In the genomic region with DNA sequence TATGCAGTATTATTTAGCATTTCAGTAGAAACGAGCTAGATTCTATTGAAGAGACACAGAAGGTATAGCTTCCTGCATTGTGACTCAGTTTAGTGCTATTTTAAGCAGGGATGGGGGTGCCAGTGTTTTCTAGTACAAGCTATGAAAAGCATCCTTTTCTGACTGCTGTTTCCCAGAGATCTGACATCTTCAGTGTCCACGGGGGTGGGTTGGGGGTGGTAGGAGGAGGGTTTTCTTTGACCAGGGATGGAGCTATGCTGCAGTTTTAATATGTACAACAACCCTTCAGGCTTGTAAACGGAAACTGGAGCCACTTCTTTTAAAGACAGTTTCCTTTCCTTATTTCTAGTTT, we compare ENCODE assay signal across 9 cellular contexts. TPM values are rescaled to one million over a fixed set of nuclear protein-coding genes. Genes with fewer than 3 reads are reported as not detected.
A peak's percentile ranks its signal among the peaks of the same experiment; 100 is the strongest.
DNase-seq lines count a peak whose midpoint lies in the region; ATAC-seq and TF ChIP-seq lines count a peak whose summit lies in the region.
"Had no signal": no experiment of that assay in that cellular context is flagged by ENCODE, and none has a peak within 500 bp of the region (broad histone marks: within the 10 kb centered on the region; RNA-seq: fewer than 3 reads in every experiment).

No MANE protein-coding gene starts in this region.

- H3K9me3 ChIP-seq in mesenchymal stem cell (ENCODE audit: control insufficient read depth, low read length) (no peaks in the 10 kb centered on the region), upper lobe of right lung (no peaks in the 10 kb centered on the region), HAP-1 (no peaks in the 10 kb centered on the region)

- H2BK120ac ChIP-seq in mesenchymal stem cell (ENCODE audit: low read depth, low read length): no peak overlapping the region

- no peak overlapping the region for H2BK15ac ChIP-seq in mesenchymal stem cell (ENCODE audit: low read depth, poor library complexity, severe bottlenecking)

- peaks cover 1% of the 10 kb centered on the region for H3K79me1 ChIP-seq in mesenchymal stem cell (replicated peaks; ENCODE audit: low read length, poor library complexity, severe bottlenecking)

- H3K27me3 ChIP-seq in mesenchymal stem cell (ENCODE audit: control insufficient read depth in 1 of 2, insufficient read depth in 1 of 2, low read length in 2 of 2) (no peaks in the 10 kb centered on the region), upper lobe of right lung (no peaks in the 10 kb centered on the region), HAP-1 (ENCODE audit: low read depth) (peaks cover 41% of the 10 kb centered on the region)

- peak overlapping the region; percentile 100 for H3K27ac ChIP-seq in mesenchymal stem cell (ENCODE audit: low read length, poor library complexity, severe bottlenecking)
- H3K27ac ChIP-seq in upper lobe of right lung: peak overlapping the region; percentile 92

- no peak overlapping the region for H3K27ac Mint-ChIP-seq in activated CD8-positive, alpha-beta T cell treated with anti-CD3 and anti-CD28 coated beads for 36 hours
- H3K27ac Mint-ChIP-seq in activated CD8-positive, alpha-beta T cell treated with anti-CD3 and anti-CD28 coated beads, Interleukin-2, amount 10 ng/mL, durations not matched to agents 7 days and 5 days: no peak overlapping the region
- H3K27ac Mint-ChIP-seq: HFFc6 had no signal

- H3K4me1 ChIP-seq in mesenchymal stem cell (ENCODE audit: control insufficient read depth, insufficient read depth, low read depth, low read length): peaks cover 2% of the 10 kb centered on the region
- peaks cover 4% of the 10 kb centered on the region for H3K4me1 ChIP-seq in upper lobe of right lung
- peaks cover 8% of the 10 kb centered on the region for H3K4me1 ChIP-seq in HAP-1

- H2AK5ac ChIP-seq in mesenchymal stem cell (ENCODE audit: low read length, severe bottlenecking): no peak overlapping the region

- H3K9ac ChIP-seq in mesenchymal stem cell (ENCODE audit: low read length): peak overlapping the region; percentile 99

- H3K23ac ChIP-seq in mesenchymal stem cell (ENCODE audit: low read length in 2 of 2): no peak overlapping the region

- H3K4me3 ChIP-seq in astrocyte of the spinal cord (ENCODE audit: low read depth, low read length) (peak overlapping the region; percentile 82), mesenchymal stem cell (ENCODE audit: insufficient read depth in 1 of 2, low read depth in 1 of 2, low read length in 2 of 2) (peak overlapping the region in 1 of 2 experiments; percentile 97), upper lobe of right lung (peak overlapping the region; percentile 70), HAP-1 (no peak overlapping the region)

- H3K36me3 ChIP-seq in mesenchymal stem cell (ENCODE audit: control insufficient read depth in 1 of 2, insufficient read depth in 2 of 2, low read depth in 1 of 2, low read length in 2 of 2) (no peaks in the 10 kb centered on the region), upper lobe of right lung (no peaks in the 10 kb centered on the region), HAP-1 (replicated peaks) (no peaks in the 10 kb centered on the region)

- no peak overlapping the region for H3K14ac ChIP-seq in mesenchymal stem cell (ENCODE audit: low read length in 2 of 2)

- POLR2A ChIA-PET in activated CD8-positive, alpha-beta T cell treated with anti-CD3 and anti-CD28 coated beads for 36 hours (lab: Charles Lee): no interaction called here
- POLR2A ChIA-PET in activated CD8-positive, alpha-beta T cell treated with anti-CD3 and anti-CD28 coated beads, Interleukin-2, amount 10 ng/mL, durations not matched to agents 7 days and 5 days (lab: Charles Lee): no interaction called here
- POLR2A ChIA-PET in GM10248 (lab: Yijun Ruan, JAX): no interaction called here

- H2AFZ ChIP-seq in mesenchymal stem cell (ENCODE audit: low read depth, low read length): no peak overlapping the region

- H4K8ac ChIP-seq in mesenchymal stem cell (ENCODE audit: low read length): no peak overlapping the region

- H4K91ac ChIP-seq in mesenchymal stem cell (ENCODE audit: low read length): no peak overlapping the region

- WGBS in mesenchymal stem cell: 0% methylated on average over 3 of the region's 3 CpGs

- CTCF ChIA-PET in activated CD8-positive, alpha-beta T cell treated with anti-CD3 and anti-CD28 coated beads for 36 hours (lab: Charles Lee): no interaction called here
- CTCF ChIA-PET in activated CD8-positive, alpha-beta T cell treated with anti-CD3 and anti-CD28 coated beads, Interleukin-2, amount 10 ng/mL, durations not matched to agents 7 days and 5 days (lab: Charles Lee): no interaction called here
- CTCF ChIA-PET in GM10248 (lab: Yijun Ruan, JAX): interaction anchor here (1.4 kb wide), 1 partner anchor 14 kb away, joined by 6 read pairs; no protein-coding TSS in a partner anchor

- H2BK12ac ChIP-seq in mesenchymal stem cell (ENCODE audit: low read length in 2 of 2): no peak overlapping the region

- peak overlapping the region; percentile 84 for H3K4me2 ChIP-seq in mesenchymal stem cell (ENCODE audit: low read length, poor library complexity, severe bottlenecking)

- in situ Hi-C loops in astrocyte of the spinal cord (cut with HindIII; ENCODE audit: low sequenced_read_pairs) (no loop called here), HAP-1 (cut with MboI; ENCODE audit: low sequenced_read_pairs) (no loop called here)

- H3K27me3 Mint-ChIP-seq in activated CD8-positive, alpha-beta T cell treated with anti-CD3 and anti-CD28 coated beads for 36 hours: peaks cover 27% of the 10 kb centered on the region
- peaks cover 28% of the 10 kb centered on the region for H3K27me3 Mint-ChIP-seq in activated CD8-positive, alpha-beta T cell treated with anti-CD3 and anti-CD28 coated beads, Interleukin-2, amount 10 ng/mL, durations not matched to agents 7 days and 5 days (ENCODE audit: low read depth)

- DNase-seq in activated CD8-positive, alpha-beta T cell treated with anti-CD3 and anti-CD28 coated beads for 36 hours: peak; percentile 22
- no peak for DNase-seq in activated CD8-positive, alpha-beta T cell treated with anti-CD3 and anti-CD28 coated beads, Interleukin-2, amount 10 ng/mL, durations not matched to agents 7 days and 5 days
- DNase-seq in astrocyte of the spinal cord (ENCODE audit: low read depth, low spot score): no peak
- DNase-seq in mesenchymal stem cell: no peak
- no peak for DNase-seq in upper lobe of right lung
- no peak for DNase-seq in T-helper 2 cell
- DNase-seq in HAP-1 (ENCODE audit: low spot score in 2 of 2): no peak
- DNase-seq in GM10248 (ENCODE audit: extremely low spot score): no peak

- TF ChIP-seq CTCF in activated CD8-positive, alpha-beta T cell treated with anti-CD3 and anti-CD28 coated beads for 36 hours (IDR thresholded peaks at IDR 0.05): no peak
- no peak for TF ChIP-seq CTCF in astrocyte of the spinal cord (IDR thresholded peaks at IDR 0.05; ENCODE audit: low read depth, low read length)
- TF ChIP-seq CTCF in upper lobe of right lung (IDR thresholded peaks at IDR 0.05): no peak
- TF ChIP-seq CTCF in GM10248 (IDR thresholded peaks at IDR 0.05; ENCODE audit: control extremely low read depth, extremely low read depth, low read depth, missing control alignments): no peak

- H3K4me1 Mint-ChIP-seq in activated CD8-positive, alpha-beta T cell treated with anti-CD3 and anti-CD28 coated beads for 36 hours (ENCODE audit: low read depth): peaks cover 14% of the 10 kb centered on the region
- peaks cover 15% of the 10 kb centered on the region for H3K4me1 Mint-ChIP-seq in activated CD8-positive, alpha-beta T cell treated with anti-CD3 and anti-CD28 coated beads, Interleukin-2, amount 10 ng/mL, durations not matched to agents 7 days and 5 days (ENCODE audit: low read depth)

- peak; percentile 11 for ATAC-seq in activated CD8-positive, alpha-beta T cell treated with anti-CD3 and anti-CD28 coated beads for 36 hours
- ATAC-seq in activated CD8-positive, alpha-beta T cell treated with anti-CD3 and anti-CD28 coated beads, Interleukin-2, amount 10 ng/mL, durations not matched to agents 7 days and 5 days: no peak
- no peak for ATAC-seq in upper lobe of right lung

- H2BK5ac ChIP-seq in mesenchymal stem cell (ENCODE audit: low read depth, low read length, poor library complexity, severe bottlenecking): peak overlapping the region; percentile 100

- no peak overlapping the region for H3K4ac ChIP-seq in mesenchymal stem cell (ENCODE audit: low read depth in 1 of 2, low read length in 2 of 2)

- no peak overlapping the region for H3K18ac ChIP-seq in mesenchymal stem cell (ENCODE audit: low read depth in 1 of 2, low read length in 2 of 2)

- no peaks in the 10 kb centered on the region for H3K36me3 Mint-ChIP-seq in activated CD8-positive, alpha-beta T cell treated with anti-CD3 and anti-CD28 coated beads for 36 hours (ENCODE audit: low read depth)
- H3K36me3 Mint-ChIP-seq in activated CD8-positive, alpha-beta T cell treated with anti-CD3 and anti-CD28 coated beads, Interleukin-2, amount 10 ng/mL, durations not matched to agents 7 days and 5 days (ENCODE audit: low read depth): no peaks in the 10 kb centered on the region

- H3K4me3 Mint-ChIP-seq in activated CD8-positive, alpha-beta T cell treated with anti-CD3 and anti-CD28 coated beads for 36 hours: no peak overlapping the region
- H3K4me3 Mint-ChIP-seq in activated CD8-positive, alpha-beta T cell treated with anti-CD3 and anti-CD28 coated beads, Interleukin-2, amount 10 ng/mL, durations not matched to agents 7 days and 5 days: no peak overlapping the region
- H3K4me3 Mint-ChIP-seq: HFFc6 had no signal

- intact Hi-C loops in activated CD8-positive, alpha-beta T cell treated with anti-CD3 and anti-CD28 coated beads for 36 hours (cut with micrococcal nuclease): no loop called here
- intact Hi-C loops in upper lobe of right lung (cut with DNase I): no loop called here

- no peaks in the 10 kb centered on the region for H3K9me3 Mint-ChIP-seq in activated CD8-positive, alpha-beta T cell treated with anti-CD3 and anti-CD28 coated beads for 36 hours
- H3K9me3 Mint-ChIP-seq in activated CD8-positive, alpha-beta T cell treated with anti-CD3 and anti-CD28 coated beads, Interleukin-2, amount 10 ng/mL, durations not matched to agents 7 days and 5 days (ENCODE audit: insufficient read depth): no peaks in the 10 kb centered on the region
- H3K9me3 Mint-ChIP-seq: HFFc6 had no signal

RNA-seq across cellular contexts. Expression of a gene that starts 2.7 kb away (rescaled TPM):
- total RNA-seq in activated CD8-positive, alpha-beta T cell treated with anti-CD3 and anti-CD28 coated beads for 36 hours: not detected
- not detected for total RNA-seq in activated CD8-positive, alpha-beta T cell treated with anti-CD3 and anti-CD28 coated beads, Interleukin-2, amount 10 ng/mL, durations not matched to agents 7 days and 5 days
- polyA plus RNA-seq in mesenchymal stem cell (2013, experiment 1 of 2): 1.4 TPM
- 1.2 TPM for polyA plus RNA-seq in mesenchymal stem cell (2013, experiment 2 of 2)
- 21.4 TPM for total RNA-seq in upper lobe of right lung

Comparison
In these comparisons a context has a peak if more than half of its experiments do, and no peak if none do; other contexts are left out.
1. RNA of a gene that starts 2.7 kb away (total RNA-seq): 21.4 TPM in upper lobe of right lung (single experiment); not detected in activated CD8-positive, alpha-beta T cell treated with anti-CD3 and anti-CD28 coated beads for 36 hours and not detected in activated CD8-positive, alpha-beta T cell treated with anti-CD3 and anti-CD28 coated beads, Interleukin-2, amount 10 ng/mL, durations not matched to agents 7 days and 5 days; every median in the first group is over 10 times any median in the second.